Comparison of ENCODE assay signal across 8 cellular contexts in the genomic region with DNA sequence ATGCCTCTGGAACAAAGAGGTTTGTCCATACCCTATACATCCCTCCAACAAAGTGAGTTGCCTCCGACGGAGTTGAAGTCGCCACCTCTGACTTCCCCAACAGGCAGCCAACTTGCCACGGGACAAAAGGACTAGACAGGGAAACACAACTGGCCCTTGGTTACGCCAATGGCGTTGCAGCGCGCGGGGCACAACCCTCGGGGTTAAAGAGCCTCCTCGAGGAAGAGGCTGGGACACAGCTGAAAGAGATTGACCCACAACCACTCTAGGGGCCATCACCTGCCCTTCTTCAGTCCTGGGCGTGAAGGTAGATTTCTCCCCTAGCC. TPM values are rescaled to one million over a fixed set of nuclear protein-coding genes. Genes with fewer than 3 reads are reported as not detected.
A peak's percentile ranks its signal among the peaks of the same experiment; 100 is the strongest.
DNase-seq lines count a peak whose midpoint lies in the region; ATAC-seq, FAIRE-seq and TF ChIP-seq lines count a peak whose summit lies in the region.

No MANE protein-coding gene starts in this region.

- ATAC-seq in GM19043 (IDR thresholded peaks at IDR 0.05; ENCODE audit: low read depth, unreplicated experiment) (peak; percentile 15), HG03280 (IDR thresholded peaks at IDR 0.05; ENCODE audit: unreplicated experiment) (peak; percentile 34)

- H3K4me1 ChIP-seq in subcutaneous abdominal adipose tissue (ENCODE audit: control insufficient read depth in 5 of 5, insufficient read depth in 5 of 5, low read length in 5 of 5): peaks cover 7 to 39% (median 30%) of the 10 kb centered on the region in 5 donors

- H3K36me3 ChIP-seq in bronchial epithelial cell (ENCODE audit: control insufficient read depth, insufficient read depth, low read length) (no peaks in the 10 kb centered on the region), subcutaneous abdominal adipose tissue (ENCODE audit: control insufficient read depth in 5 of 5, insufficient read depth in 5 of 5, low read length in 5 of 5) (no peaks in the 10 kb centered on the region)

- FAIRE-seq in bronchial epithelial cell (lab: Jason Lieb, UNC): no peak

- no peaks in the 10 kb centered on the region for H3K9me3 ChIP-seq in subcutaneous abdominal adipose tissue (ENCODE audit: control insufficient read depth in 5 of 5, low read length in 5 of 5)

- peak overlapping the region; percentile 76 to 97 (median 93) for H3K9ac ChIP-seq in subcutaneous abdominal adipose tissue (ENCODE audit: low read length in 5 of 5)

- DNase-seq in Calu3 (peak; percentile 49), bronchial epithelial cell (ENCODE audit: low read depth) (peak; percentile 40), H4 (ENCODE audit: low spot score) (no peak)

- H3K9me3 Mint-ChIP-seq in Calu3 (ENCODE audit: low read depth, unreplicated experiment): peaks cover 2% of the 10 kb centered on the region

- H3K4me3 Mint-ChIP-seq in Calu3 (ENCODE audit: low read depth, unreplicated experiment): peak overlapping the region; percentile 92

- H3K4me3 ChIP-seq in bronchial epithelial cell (ENCODE audit: low read depth, low read length): peak overlapping the region; percentile 94
- H3K4me3 ChIP-seq in subcutaneous abdominal adipose tissue (ENCODE audit: low read depth in 1 of 5, low read length in 5 of 5): peak overlapping the region; percentile 96 to 99 (median 98)

- peaks cover 33% of the 10 kb centered on the region for H3K4me1 Mint-ChIP-seq in Calu3 (ENCODE audit: low read depth, unreplicated experiment)

- BruUV-seq in Calu3 (replicated peaks; lab: Mats Ljungman, UMichigan): TSS peak; percentile 61

- peak overlapping the region; percentile 96 for H3K27ac Mint-ChIP-seq in Calu3 (ENCODE audit: unreplicated experiment)

- H3K27ac ChIP-seq in layer of hippocampus (ENCODE audit: low read depth, low read length) (peak overlapping the region; percentile 89), subcutaneous abdominal adipose tissue (ENCODE audit: low read depth, low read length) (peak overlapping the region; percentile 92)

- CTCF ChIA-PET in Calu3 (lab: Charles Lee): no interaction called here

- TF ChIP-seq CTCF in Calu3 (IDR thresholded peaks at IDR 0.05; ENCODE audit: unreplicated experiment): no peak
- no peak for TF ChIP-seq CTCF in bronchial epithelial cell (IDR thresholded peaks at IDR 0.05; ENCODE audit: insufficient read depth, low read length, severe bottlenecking)

- H3K27me3 Mint-ChIP-seq in Calu3 (ENCODE audit: unreplicated experiment): no peaks in the 10 kb centered on the region

- intact Hi-C loops in Calu3 (cut with micrococcal nuclease; ENCODE audit: unreplicated experiment): loop anchor here (5.0 kb wide), 1 partner anchor 34 kb away; the partner anchor contains the start of gene MPV17

- H3K27me3 ChIP-seq in bronchial epithelial cell (ENCODE audit: control insufficient read depth, insufficient read depth, low read length) (no peaks in the 10 kb centered on the region), layer of hippocampus (ENCODE audit: control insufficient read depth, insufficient read depth, low read length) (no peaks in the 10 kb centered on the region), subcutaneous abdominal adipose tissue (ENCODE audit: control insufficient read depth in 5 of 5, insufficient read depth in 4 of 5, low read length in 5 of 5) (no peaks in the 10 kb centered on the region)

- H3K36me3 Mint-ChIP-seq in Calu3 (ENCODE audit: insufficient read depth, unreplicated experiment): peaks cover 49% of the 10 kb centered on the region

TF ChIP-seq in PFSK-1, 5 proteins besides CTCF, POLR2A, EP300 and RAD21:
- TF ChIP-seq TAF1 (IDR thresholded peaks at IDR 0.05; ENCODE audit: borderline replicate concordance, insufficient read depth, low read length) (peak; percentile 56; the same call in 1 of the 2 replicates), SIN3A (IDR thresholded peaks at IDR 0.05; ENCODE audit: borderline replicate concordance, insufficient read depth, low read length) (peak; percentile 76; the same call in 1 of the 2 replicates), POLR2AphosphoS5 (IDR thresholded peaks at IDR 0.05; ENCODE audit: low read depth, low read length) (no peak), FOXP2 (optimal IDR thresholded peaks at IDR 0.05; ENCODE audit: borderline replicate concordance, extremely low read depth, extremely low read length, insufficient read depth) (no peak)
- TF ChIP-seq, protein P1, sequence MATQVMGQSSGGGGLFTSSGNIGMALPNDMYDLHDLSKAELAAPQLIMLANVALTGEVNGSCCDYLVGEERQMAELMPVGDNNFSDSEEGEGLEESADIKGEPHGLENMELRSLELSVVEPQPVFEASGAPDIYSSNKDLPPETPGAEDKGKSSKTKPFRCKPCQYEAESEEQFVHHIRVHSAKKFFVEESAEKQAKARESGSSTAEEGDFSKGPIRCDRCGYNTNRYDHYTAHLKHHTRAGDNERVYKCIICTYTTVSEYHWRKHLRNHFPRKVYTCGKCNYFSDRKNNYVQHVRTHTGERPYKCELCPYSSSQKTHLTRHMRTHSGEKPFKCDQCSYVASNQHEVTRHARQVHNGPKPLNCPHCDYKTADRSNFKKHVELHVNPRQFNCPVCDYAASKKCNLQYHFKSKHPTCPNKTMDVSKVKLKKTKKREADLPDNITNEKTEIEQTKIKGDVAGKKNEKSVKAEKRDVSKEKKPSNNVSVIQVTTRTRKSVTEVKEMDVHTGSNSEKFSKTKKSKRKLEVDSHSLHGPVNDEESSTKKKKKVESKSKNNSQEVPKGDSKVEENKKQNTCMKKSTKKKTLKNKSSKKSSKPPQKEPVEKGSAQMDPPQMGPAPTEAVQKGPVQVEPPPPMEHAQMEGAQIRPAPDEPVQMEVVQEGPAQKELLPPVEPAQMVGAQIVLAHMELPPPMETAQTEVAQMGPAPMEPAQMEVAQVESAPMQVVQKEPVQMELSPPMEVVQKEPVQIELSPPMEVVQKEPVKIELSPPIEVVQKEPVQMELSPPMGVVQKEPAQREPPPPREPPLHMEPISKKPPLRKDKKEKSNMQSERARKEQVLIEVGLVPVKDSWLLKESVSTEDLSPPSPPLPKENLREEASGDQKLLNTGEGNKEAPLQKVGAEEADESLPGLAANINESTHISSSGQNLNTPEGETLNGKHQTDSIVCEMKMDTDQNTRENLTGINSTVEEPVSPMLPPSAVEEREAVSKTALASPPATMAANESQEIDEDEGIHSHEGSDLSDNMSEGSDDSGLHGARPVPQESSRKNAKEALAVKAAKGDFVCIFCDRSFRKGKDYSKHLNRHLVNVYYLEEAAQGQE (IDR thresholded peaks at IDR 0.05; ENCODE audit: insufficient read depth in 1 of 2, low read depth in 2 of 2, low read length in 2 of 2): no peak

RNA-seq across cellular contexts. Expression of gene GTF3C2, which starts 0.5 kb away (rescaled TPM):
- total RNA-seq in Calu3 (2022): 83.8 and 85.4 TPM in 2 replicates
- polyA plus RNA-seq in PFSK-1 (2012; ENCODE audit: insufficient read length, low read depth): 48.1 TPM
- total RNA-seq in bronchial epithelial cell: 19.2 and 20.9 TPM in 2 replicates
- total RNA-seq in H4 (2014; rRNA removed; shearing (Covaris generic)): 24.5 and 29.9 TPM in 2 replicates

RNA-seq across cellular contexts. Expression of gene EIF2B4, which starts 14.1 kb away (rescaled TPM):
- 42.0 and 43.7 TPM in 2 replicates for total RNA-seq in Calu3 (2022)
- polyA plus RNA-seq in PFSK-1 (2012; ENCODE audit: insufficient read length, low read depth): 121 TPM
- total RNA-seq in bronchial epithelial cell: 29.7 and 32.4 TPM in 2 replicates
- total RNA-seq in H4 (2014; rRNA removed; shearing (Covaris generic)): 15.0 and 23.8 TPM in 2 replicates

RNA-seq across cellular contexts. Expression of gene SNX17, which starts 14.4 kb away (rescaled TPM):
- total RNA-seq in Calu3 (2022) (85.3 and 96.9 TPM in 2 replicates), bronchial epithelial cell (99.3 and 102 TPM in 2 replicates)
- polyA plus RNA-seq in PFSK-1 (2012; ENCODE audit: insufficient read length, low read depth): 143 TPM
- 79.6 and 84.6 TPM in 2 replicates for total RNA-seq in H4 (2014; rRNA removed; shearing (Covaris generic))

RNA-seq across cellular contexts. Expression of gene ZNF513, which starts 24.5 kb away (rescaled TPM):
- total RNA-seq in Calu3 (2022): 10.6 and 13.1 TPM in 2 replicates
- polyA plus RNA-seq in PFSK-1 (2012; ENCODE audit: insufficient read length, low read depth): 36.4 TPM
- total RNA-seq in bronchial epithelial cell: 7.1 and 9.5 TPM in 2 replicates
- 1.4 and 2.8 TPM in 2 replicates for total RNA-seq in H4 (2014; rRNA removed; shearing (Covaris generic))

RNA-seq across cellular contexts. Expression of gene MPV17, which starts 33.1 kb away (rescaled TPM):
- total RNA-seq in Calu3 (2022): 77.4 and 84.5 TPM in 2 replicates
- polyA plus RNA-seq in PFSK-1 (2012; ENCODE audit: insufficient read length, low read depth): 80.3 TPM
- total RNA-seq in bronchial epithelial cell: 43.3 and 55.3 TPM in 2 replicates
- 52.9 and 61.7 TPM in 2 replicates for total RNA-seq in H4 (2014; rRNA removed; shearing (Covaris generic))
